Comparison of ENCODE assay signal across 2 cellular contexts in genomic region chr7:149397470-149397869, GRCh38.
TF ChIP-seq lines count a peak whose summit lies in the region.

No MANE protein-coding gene starts in this region.

TF ChIP-seq in GM23338, 12 proteins besides CTCF, POLR2A, EP300 and RAD21:
- no peak for TF ChIP-seq EZH2 (IDR thresholded peaks at IDR 0.05; ENCODE audit: low read depth, unreplicated experiment)
- no peak for TF ChIP-seq JUNB (IDR thresholded peaks at IDR 0.05; ENCODE audit: unreplicated experiment)
- TF ChIP-seq NANOG (IDR thresholded peaks at IDR 0.05; ENCODE audit: borderline replicate concordance): no peak
- no peak for TF ChIP-seq EZH2phosphoT487 (IDR thresholded peaks at IDR 0.05; ENCODE audit: unreplicated experiment)
- no peak for TF ChIP-seq ZNF114 (CRISPR knock-in tag; IDR thresholded peaks at IDR 0.05)
- TF ChIP-seq POLR2AphosphoS5 (IDR thresholded peaks at IDR 0.05; ENCODE audit: low read depth): no peak
- TF ChIP-seq ZNF331 (CRISPR knock-in tag; IDR thresholded peaks at IDR 0.05; ENCODE audit: low read depth): no peak
- no peak for TF ChIP-seq STAT1 (IDR thresholded peaks at IDR 0.05; ENCODE audit: unreplicated experiment)
- no peak for TF ChIP-seq REST (IDR thresholded peaks at IDR 0.05; ENCODE audit: unreplicated experiment)
- no peak for TF ChIP-seq ETS1 (IDR thresholded peaks at IDR 0.05)
- no peak for TF ChIP-seq ZNF462 (CRISPR knock-in tag; IDR thresholded peaks at IDR 0.05)
- TF ChIP-seq CREB1 (CRISPR knock-in tag; IDR thresholded peaks at IDR 0.05; ENCODE audit: low read depth): no peak

TF ChIP-seq in H1, 55 proteins besides CTCF, POLR2A, EP300 and RAD21:
- no peak for TF ChIP-seq PHF8 (conservative IDR thresholded peaks at IDR 0.05; ENCODE audit: low read depth, low read length)
- TF ChIP-seq RBBP5 (IDR thresholded peaks at IDR 0.05; ENCODE audit: borderline replicate concordance, low read depth, low read length): no peak
- no peak for TF ChIP-seq RFX5 (IDR thresholded peaks at IDR 0.05; ENCODE audit: borderline replicate concordance, low read depth, low read length)
- TF ChIP-seq CBX5 (IDR thresholded peaks at IDR 0.05; ENCODE audit: low read depth, low read length): no peak
- no peak for TF ChIP-seq SIRT6 (IDR thresholded peaks at IDR 0.05; ENCODE audit: low read length)
- TF ChIP-seq TEAD4 (IDR thresholded peaks at IDR 0.05; ENCODE audit: low read depth, low read length): no peak
- no peak for TF ChIP-seq TBP (IDR thresholded peaks at IDR 0.05; ENCODE audit: low read depth, low read length)
- no peak for TF ChIP-seq HDAC2 (IDR thresholded peaks at IDR 0.05; ENCODE audit: borderline replicate concordance in 1 of 2, low read depth in 2 of 2, low read length in 2 of 2)
- no peak for TF ChIP-seq KDM4A (IDR thresholded peaks at IDR 0.05; ENCODE audit: low read depth, low read length, severe bottlenecking)
- no peak for TF ChIP-seq EZH2 (IDR thresholded peaks at IDR 0.05; ENCODE audit: low read depth, low read length, severe bottlenecking)
- TF ChIP-seq FOSL1 (IDR thresholded peaks at IDR 0.05; ENCODE audit: insufficient read depth, low read depth, low read length): no peak
- TF ChIP-seq EGR1 (IDR thresholded peaks at IDR 0.05; ENCODE audit: borderline replicate concordance, low read depth, low read length): no peak
- TF ChIP-seq MAFK (IDR thresholded peaks at IDR 0.05; ENCODE audit: low read depth, low read length): no peak
